In genomic region chrX:93874554-93874953, GRCh38 we compare ENCODE assay signal across 10 cellular contexts.
DNase-seq lines count a peak whose midpoint lies in the region; ATAC-seq and TF ChIP-seq lines count a peak whose summit lies in the region.
"Had no signal": no experiment of that assay in that cellular context is flagged by ENCODE, and none has a peak within 500 bp of the region (broad histone marks: within the 10 kb centered on the region; RNA-seq: fewer than 3 reads in every experiment).

No MANE protein-coding gene starts in this region.

- H2BK12ac ChIP-seq in H9 (ENCODE audit: insufficient read length, low read depth, low read length): no peak overlapping the region

- no peak overlapping the region for H2AK5ac ChIP-seq in H9 (ENCODE audit: insufficient read length, low read length)

- TF ChIP-seq CTCF in AG09309 (IDR thresholded peaks at IDR 0.05; ENCODE audit: control insufficient read depth, insufficient read depth, low read depth, low read length, missing control alignments) (peak; percentile 45), H9 (conservative IDR thresholded peaks at IDR 0.05) (peak; percentile 85), SK-N-SH (IDR thresholded peaks at IDR 0.05) (peak; percentile 73)

- H2BK5ac ChIP-seq in H9 (ENCODE audit: insufficient read length, low read length): no peak overlapping the region

- H3K23me2 ChIP-seq in H9 (ENCODE audit: insufficient read length, low read depth, low read length, poor library complexity, severe bottlenecking): no peaks in the 10 kb centered on the region

- H4K5ac ChIP-seq in H9 (ENCODE audit: insufficient read length, low read depth, low read length): no peak overlapping the region

- no peak overlapping the region for H3T11ph ChIP-seq in H9 (ENCODE audit: low read length)

- H3K4me1 Mint-ChIP-seq in H9 (peaks cover 16 to 19% of the 10 kb centered on the region in 2 experiments), T-cell (no peaks in the 10 kb centered on the region)
- H3K4me1 Mint-ChIP-seq: activated naive CD4-positive, alpha-beta T cell treated with anti-CD3 and anti-CD28 coated beads, Interleukin-2, amount 50 U/mL, for 24 hours; memory B cell had no signal

- H3K9me3 ChIP-seq in H9 (ENCODE audit: control insufficient read depth, low read depth, low read length) (peaks cover 5% of the 10 kb centered on the region), SK-N-SH (no peaks in the 10 kb centered on the region)

- H3K27ac Mint-ChIP-seq in H9 (peak overlapping the region in 2 of 3 experiments; percentile 12 to 68; a peak in 1 of 7 replicates), T-cell (no peak overlapping the region)
- H3K27ac Mint-ChIP-seq: activated naive CD4-positive, alpha-beta T cell treated with anti-CD3 and anti-CD28 coated beads, Interleukin-2, amount 50 U/mL, for 24 hours; memory B cell had no signal

- no peak overlapping the region for H3K27ac ChIP-seq in H9 (ENCODE audit: insufficient read length, low read depth, low read length)
- no peak overlapping the region for H3K27ac ChIP-seq in SK-N-SH (ENCODE audit: low read depth in 2 of 2, low read length in 1 of 2)

- H3K18ac ChIP-seq in H9 (ENCODE audit: insufficient read length, low read depth, low read length): no peak overlapping the region

- no peak for TF ChIP-seq EP300 in SK-N-SH (IDR thresholded peaks at IDR 0.05; ENCODE audit: borderline replicate concordance in 1 of 2, low read depth in 1 of 2, low read length in 1 of 2)

- no peak overlapping the region for H3K4me3 ChIP-seq in AG09309 (ENCODE audit: control insufficient read depth, low read depth, low read length)
- H3K4me3 ChIP-seq in SK-N-SH (ENCODE audit: low read depth in 2 of 2, low read length in 1 of 2): no peak overlapping the region

- H3K4ac ChIP-seq in H9 (ENCODE audit: low read depth, low read length): no peak overlapping the region

- H3K14ac ChIP-seq in H9 (ENCODE audit: insufficient read depth, low read length): no peak overlapping the region

- H3K27me3 Mint-ChIP-seq in H9 (ENCODE audit: low read depth) (no peaks in the 10 kb centered on the region), T-cell (no peaks in the 10 kb centered on the region)
- H3K27me3 Mint-ChIP-seq: activated naive CD4-positive, alpha-beta T cell treated with anti-CD3 and anti-CD28 coated beads, Interleukin-2, amount 50 U/mL, for 24 hours; memory B cell had no signal

- no peak overlapping the region for H3K4me3 Mint-ChIP-seq in H9
- H3K4me3 Mint-ChIP-seq in T-cell: no peak overlapping the region
- H3K4me3 Mint-ChIP-seq: activated naive CD4-positive, alpha-beta T cell treated with anti-CD3 and anti-CD28 coated beads, Interleukin-2, amount 50 U/mL, for 24 hours; memory B cell had no signal

- no peaks in the 10 kb centered on the region for H3K9me2 ChIP-seq in SK-N-SH

- no peaks in the 10 kb centered on the region for H3K27me3 ChIP-seq in H9 (ENCODE audit: insufficient read depth, low read length)
- no peaks in the 10 kb centered on the region; the same call in 1 of the 2 replicates for H3K27me3 ChIP-seq in SK-N-SH (ENCODE audit: insufficient read depth)

- H2AFZ ChIP-seq in H9 (ENCODE audit: low read length) (no peak overlapping the region), SK-N-SH (ENCODE audit: low read depth) (no peak overlapping the region)

- ATAC-seq in HG02870 (IDR thresholded peaks at IDR 0.05; ENCODE audit: unreplicated experiment) (no peak), GM19467 (IDR thresholded peaks at IDR 0.05; ENCODE audit: unreplicated experiment) (no peak), T-cell (replicated peaks in 1 of 4) (no peak)

- H3K36me3 ChIP-seq in SK-N-SH (replicated peaks in 1 of 2; ENCODE audit: control insufficient read depth in 1 of 2, insufficient read depth in 2 of 2, low read length in 1 of 2): no peaks in the 10 kb centered on the region

- H2BK120ac ChIP-seq in H9 (ENCODE audit: low read depth, low read length, poor library complexity, severe bottlenecking): no peak overlapping the region

- H3K4me1 ChIP-seq in H9 (ENCODE audit: insufficient read depth, low read length) (peaks cover 2% of the 10 kb centered on the region; the same call in 1 of the 2 replicates), SK-N-SH (ENCODE audit: control insufficient read depth in 1 of 2, insufficient read depth in 2 of 2, low read depth in 1 of 2, low read length in 1 of 2) (no peaks in the 10 kb centered on the region)

- H2BK20ac ChIP-seq in H9 (ENCODE audit: low read depth, low read length, poor library complexity, severe bottlenecking): no peak overlapping the region

- CTCF ChIA-PET in SK-N-SH (lab: Yijun Ruan, JAX): interaction anchor here (0.6 to 1.0 kb wide), 5 partner anchors 15 to 941 kb away, joined by 3 to 5 read pairs (median 3); no protein-coding TSS in a partner anchor
- CTCF ChIA-PET in T-cell (lab: Charles Lee): no interaction called here

- no peak overlapping the region for H3K56ac ChIP-seq in H9 (ENCODE audit: insufficient read length, low read depth, low read length)

- H3K36me3 Mint-ChIP-seq in H9 (ENCODE audit: insufficient read depth in 1 of 3, low read depth in 3 of 3) (peaks cover 42 to 48% (median 46%) of the 10 kb centered on the region in 3 experiments), T-cell (no peaks in the 10 kb centered on the region)
- H3K36me3 Mint-ChIP-seq: activated naive CD4-positive, alpha-beta T cell treated with anti-CD3 and anti-CD28 coated beads, Interleukin-2, amount 50 U/mL, for 24 hours; memory B cell had no signal

- peak; percentile 69 for TF ChIP-seq RAD21 in SK-N-SH (IDR thresholded peaks at IDR 0.05; ENCODE audit: low read length)

- no peak overlapping the region for H3K9ac ChIP-seq in H9 (ENCODE audit: extremely low read depth, insufficient read length, low read length)
- H3K9ac ChIP-seq in SK-N-SH: no peak overlapping the region

- H3F3A ChIP-seq in SK-N-SH (replicated peaks; ENCODE audit: insufficient read depth): no peaks in the 10 kb centered on the region

- H3K4me2 ChIP-seq in H9 (ENCODE audit: insufficient read depth, insufficient read length, low read length) (no peak overlapping the region), SK-N-SH (no peak overlapping the region)

- DNase-seq in AG09309 (ENCODE audit: low read depth) (no peak), H9 (peak; percentile 37), SK-N-SH (peak; percentile 16), iris pigment epithelial cell (ENCODE audit: low read depth) (peak; percentile 17), T-cell (no peak), ecto neural progenitor cell (ENCODE audit: low spot score) (no peak)

- H3K9me3 Mint-ChIP-seq in H9 (peaks cover 43 to 45% of the 10 kb centered on the region in 2 experiments), T-cell (peaks cover 7 to 11% (median 9%) of the 10 kb centered on the region in 3 donors)
- H3K9me3 Mint-ChIP-seq: activated naive CD4-positive, alpha-beta T cell treated with anti-CD3 and anti-CD28 coated beads, Interleukin-2, amount 50 U/mL, for 24 hours had no signal

- no CpG with 5 or more reads among the region's 4 CpGs for WGBS in H9 (ENCODE audit: extremely low coverage, insufficient read length, low lambda C conversion rate)
- WGBS in SK-N-SH (ENCODE audit: low lambda C conversion rate): 9% methylated on average over 4 of the region's 4 CpGs

- no peak overlapping the region for H4K91ac ChIP-seq in H9 (ENCODE audit: insufficient read length, low read depth, low read length)

- POLR2A ChIA-PET in SK-N-SH (lab: Yijun Ruan, JAX) (no interaction called here), T-cell (lab: Charles Lee) (no interaction called here)

- no peak overlapping the region for H3K23ac ChIP-seq in H9 (ENCODE audit: insufficient read length, low read depth, low read length)

- H4K20me1 ChIP-seq in H9 (ENCODE audit: control insufficient read depth, insufficient read depth, insufficient read length) (no peaks in the 10 kb centered on the region), SK-N-SH (ENCODE audit: insufficient read depth) (no peaks in the 10 kb centered on the region)

- H3K79me1 ChIP-seq in H9 (ENCODE audit: insufficient read depth, low read depth, low read length, poor library complexity, severe bottlenecking): no peaks in the 10 kb centered on the region

- no peaks in the 10 kb centered on the region for H3K79me2 ChIP-seq in H9 (ENCODE audit: insufficient read depth, low read length)
- no peaks in the 10 kb centered on the region for H3K79me2 ChIP-seq in SK-N-SH (ENCODE audit: insufficient read depth)

- H4K8ac ChIP-seq in H9 (replicated peaks; ENCODE audit: insufficient read length, low read depth, low read length): no peak overlapping the region

- no peak overlapping the region for H2BK15ac ChIP-seq in H9 (ENCODE audit: low read depth, low read length)

TF ChIP-seq in SK-N-SH, 30 proteins besides CTCF, POLR2A, EP300 and RAD21:
- TF ChIP-seq SMC3 (IDR thresholded peaks at IDR 0.05; ENCODE audit: low read depth, low read length) (peak; percentile 18; the same call in 1 of the 2 replicates), RFX5 (IDR thresholded peaks at IDR 0.05; ENCODE audit: low read length) (no peak)

Comparison
In these comparisons a context has a peak if more than half of its experiments do, and no peak if none do; other contexts are left out.
1. DNase-seq: peak in H9 (single experiment), SK-N-SH (single experiment) and iris pigment epithelial cell (single experiment); none in AG09309 (single experiment), T-cell (0 of 34) and ecto neural progenitor cell (single experiment).
2. H3K27ac Mint-ChIP-seq: peak in H9 (2 of 3); none in T-cell (0 of 2).
3. Peak in every context shown above with its lines, with median percentiles within 50 percentile points of each other: CTCF ChIP-seq.